ENCODE assay signal across 15 cellular contexts in genomic region chr14:102857444-102857843, GRCh38.
DNase-seq lines count a peak whose midpoint lies in the region; ATAC-seq and TF ChIP-seq lines count a peak whose summit lies in the region.
"Had no signal": no experiment of that assay in that cellular context is flagged by ENCODE, and none has a peak within 500 bp of the region (broad histone marks: within the 10 kb centered on the region; RNA-seq: fewer than 3 reads in every experiment).

No MANE protein-coding gene starts in this region.

- H3K4me1 Mint-ChIP-seq in stimulated activated naive CD8-positive, alpha-beta T cell treated with anti-CD3 and anti-CD28 coated beads, Interleukin-15, Interleukin-2, amounts not matched to agents 100 ng/mL and 50 ng/mL, for 24 hours (ENCODE audit: low read depth): peaks cover 18% of the 10 kb centered on the region
- H3K4me1 Mint-ChIP-seq in stimulated activated naive CD8-positive, alpha-beta T cell treated with anti-CD3 and anti-CD28 coated beads, Interleukin-15, amount 100 ng/mL, for 72 hours: peaks cover 13% of the 10 kb centered on the region

- H3K36me3 ChIP-seq in right atrium auricular region: no peaks in the 10 kb centered on the region
- peaks cover 0 to 5% (median 0%) of the 10 kb centered on the region in 3 donors for H3K36me3 ChIP-seq in tibial artery

- no peak for ATAC-seq in stimulated activated naive CD8-positive, alpha-beta T cell treated with anti-CD3 and anti-CD28 coated beads, Interleukin-15, amount 100 ng/mL, for 72 hours
- ATAC-seq: GM23338 had no signal

- TF ChIP-seq CTCF in choroid plexus epithelial cell (conservative IDR thresholded peaks at IDR 0.05; ENCODE audit: low read depth, low read length) (no peak), right atrium auricular region (IDR thresholded peaks at IDR 0.05) (no peak), tibial artery (IDR thresholded peaks at IDR 0.05) (no peak)

- peak overlapping the region; percentile 45 for H3K27ac Mint-ChIP-seq in stimulated activated naive CD8-positive, alpha-beta T cell treated with anti-CD3 and anti-CD28 coated beads, Interleukin-15, Interleukin-2, amounts not matched to agents 100 ng/mL and 50 ng/mL, for 24 hours
- no peak overlapping the region for H3K27ac Mint-ChIP-seq in stimulated activated naive CD8-positive, alpha-beta T cell treated with anti-CD3 and anti-CD28 coated beads, Interleukin-15, amount 100 ng/mL, for 72 hours
- H3K27ac Mint-ChIP-seq: GM23338, H9 had no signal

- no peaks in the 10 kb centered on the region for H3K27me3 Mint-ChIP-seq in stimulated activated naive CD8-positive, alpha-beta T cell treated with anti-CD3 and anti-CD28 coated beads, Interleukin-15, Interleukin-2, amounts not matched to agents 100 ng/mL and 50 ng/mL, for 24 hours
- no peaks in the 10 kb centered on the region for H3K27me3 Mint-ChIP-seq in stimulated activated naive CD8-positive, alpha-beta T cell treated with anti-CD3 and anti-CD28 coated beads, Interleukin-15, amount 100 ng/mL, for 72 hours
- H3K27me3 Mint-ChIP-seq: CD8-positive, alpha-beta memory T cell had no signal

- H3K9me3 ChIP-seq in right atrium auricular region (peaks cover 0 to 9% of the 10 kb centered on the region in 2 donors), tibial artery (peaks cover 0 to 12% (median 0%) of the 10 kb centered on the region in 3 donors)

- H3K4me3 Mint-ChIP-seq in stimulated activated naive CD8-positive, alpha-beta T cell treated with anti-CD3 and anti-CD28 coated beads, Interleukin-15, Interleukin-2, amounts not matched to agents 100 ng/mL and 50 ng/mL, for 24 hours: no peak overlapping the region
- no peak overlapping the region for H3K4me3 Mint-ChIP-seq in stimulated activated naive CD8-positive, alpha-beta T cell treated with anti-CD3 and anti-CD28 coated beads, Interleukin-15, amount 100 ng/mL, for 72 hours
- H3K4me3 Mint-ChIP-seq: CD8-positive, alpha-beta memory T cell; GM23338; H9 had no signal

- DNase-seq in stimulated activated naive CD8-positive, alpha-beta T cell treated with anti-CD3 and anti-CD28 coated beads, Interleukin-15, amount 100 ng/mL, for 72 hours: no peak
- DNase-seq in choroid plexus epithelial cell (ENCODE audit: low read depth) (peak; percentile 51), iris pigment epithelial cell (ENCODE audit: low read depth) (peak; percentile 25), GF-D8 (lab: John Stamatoyannopoulos, UW) (no peak), NOMO-1 treated with DMSO at 0.1 percent for 48 hours (lab: John Stamatoyannopoulos, UW; ENCODE audit: unreplicated experiment) (no peak), right atrium auricular region (ENCODE audit: low spot score) (no peak), tibial artery (no peak)
- DNase-seq: AML-193; CD8-positive, alpha-beta memory T cell; DMS53; H9 had no signal

- no peak overlapping the region for H3K27ac ChIP-seq in right atrium auricular region
- H3K27ac ChIP-seq in tibial artery: no peak overlapping the region
- H3K27ac ChIP-seq: 22Rv1, BLaER1 had no signal

- peaks cover 17% of the 10 kb centered on the region for H3K9me3 Mint-ChIP-seq in stimulated activated naive CD8-positive, alpha-beta T cell treated with anti-CD3 and anti-CD28 coated beads, Interleukin-15, Interleukin-2, amounts not matched to agents 100 ng/mL and 50 ng/mL, for 24 hours
- peaks cover 5 to 28% of the 10 kb centered on the region in 2 donors for H3K9me3 Mint-ChIP-seq in stimulated activated naive CD8-positive, alpha-beta T cell treated with anti-CD3 and anti-CD28 coated beads, Interleukin-15, amount 100 ng/mL, for 72 hours

- H3K27me3 ChIP-seq in right atrium auricular region: no peaks in the 10 kb centered on the region
- no peaks in the 10 kb centered on the region for H3K27me3 ChIP-seq in tibial artery
- H3K27me3 ChIP-seq: BLaER1 had no signal

- intact Hi-C loops in tibial artery (cut with DNase I; ENCODE audit: low total_unique reads): no loop called here

- H3K36me3 Mint-ChIP-seq in stimulated activated naive CD8-positive, alpha-beta T cell treated with anti-CD3 and anti-CD28 coated beads, Interleukin-15, Interleukin-2, amounts not matched to agents 100 ng/mL and 50 ng/mL, for 24 hours (ENCODE audit: low read depth): peaks cover 77% of the 10 kb centered on the region

- H3K4me1 ChIP-seq in right atrium auricular region: no peaks in the 10 kb centered on the region
- H3K4me1 ChIP-seq in tibial artery: peaks cover 0 to 16% (median 3%) of the 10 kb centered on the region in 4 donors
- H3K4me1 ChIP-seq: BLaER1 had no signal

- H3K4me3 ChIP-seq in choroid plexus epithelial cell (ENCODE audit: low read depth, low read length) (no peak overlapping the region), right atrium auricular region (no peak overlapping the region), tibial artery (no peak overlapping the region)
- H3K4me3 ChIP-seq: BLaER1, GM23338 had no signal

Comparison
In these comparisons a context has a peak if more than half of its experiments do, and no peak if none do; other contexts are left out.
1. DNase-seq: peak in choroid plexus epithelial cell (single experiment) and iris pigment epithelial cell (single experiment); none in stimulated activated naive CD8-positive, alpha-beta T cell treated with anti-CD3 and anti-CD28 coated beads, Interleukin-15, amount 100 ng/mL, for 72 hours (0 of 2), GF-D8 (single experiment), NOMO-1 treated with DMSO at 0.1 percent for 48 hours (single experiment), right atrium auricular region (single experiment) and tibial artery (0 of 2).